In the genomic region with DNA sequence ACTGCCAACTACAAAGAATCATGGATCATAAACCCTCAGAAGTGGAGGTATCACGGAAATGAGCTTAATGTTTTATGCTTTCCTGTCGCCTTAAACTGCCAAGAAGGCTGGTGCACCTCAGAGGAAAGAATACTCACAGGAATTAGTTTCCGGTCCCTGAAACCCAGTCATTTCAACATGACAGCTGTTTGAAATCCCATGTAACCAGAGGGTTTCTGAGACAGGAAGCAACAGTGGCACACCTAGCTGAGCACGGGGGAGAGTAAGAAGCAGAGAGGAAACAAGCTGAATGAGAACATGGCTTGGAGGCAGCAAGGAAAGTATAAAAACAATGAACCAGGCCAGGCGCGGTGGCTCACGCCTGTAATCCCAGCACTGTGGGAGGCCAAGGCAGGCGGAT, we compare ENCODE assay signal across 8 cellular contexts. TPM values are rescaled to one million over a fixed set of nuclear protein-coding genes. Genes with fewer than 3 reads are reported as not detected.
DNase-seq lines count a peak whose midpoint lies in the region; ATAC-seq, FAIRE-seq and TF ChIP-seq lines count a peak whose summit lies in the region.

No MANE protein-coding gene starts in this region.

- H3K9me3 ChIP-seq in Peyer's patch, result no peaks in the 10 kb centered on the region
- H3K9me3 ChIP-seq in sigmoid colon, result no peaks in the 10 kb centered on the region
- H3K9me3 ChIP-seq in right atrium auricular region, result no peaks in the 10 kb centered on the region

- intact Hi-C loops in sigmoid colon (cut with DNase I), result no loop called here

- no peaks in the 10 kb centered on the region for H3K27me3 Mint-ChIP-seq in chondrocyte (ENCODE audit: low read depth)

- no peak for TF ChIP-seq POLR2A in Peyer's patch (IDR thresholded peaks at IDR 0.05)
- TF ChIP-seq POLR2A in sigmoid colon (IDR thresholded peaks at IDR 0.05), result no peak

- peaks cover 70% of the 10 kb centered on the region for H3K4me1 Mint-ChIP-seq in chondrocyte (ENCODE audit: low read depth)

- peak; percentile 6 for ATAC-seq in GM19351 (IDR thresholded peaks at IDR 0.05; ENCODE audit: unreplicated experiment)

- peak overlapping the region; percentile 27 for H3K27ac Mint-ChIP-seq in chondrocyte (ENCODE audit: unreplicated experiment)

- WGBS in sigmoid colon, 2 donors, result 22 to 35% methylated on average over 8 of the region's 8 CpGs

- DNase-seq in Peyer's patch (peak in 2 of 3 donors; percentile 62 to 67), chondrocyte (ENCODE audit: low spot score) (no peak), sigmoid colon (no peak), NCI-H446 (lab: John Stamatoyannopoulos, UW) (no peak), right atrium auricular region (ENCODE audit: low spot score) (no peak), urothelium cell line (ENCODE audit: low spot score) (no peak)
- DNase-seq in stimulated activated CD4-positive, alpha-beta T cell treated with anti-CD3 and anti-CD28 coated beads, Interleukin-2, amount 100 ng/mL, for 24 hours, result peak; percentile 31

- TF ChIP-seq EP300 in sigmoid colon (IDR thresholded peaks at IDR 0.05), result no peak

- H3K4me1 ChIP-seq in Peyer's patch (peaks cover 0 to 28% (median 21%) of the 10 kb centered on the region in 4 donors), sigmoid colon (peaks cover 0 to 51% (median 39%) of the 10 kb centered on the region in 4 donors), right atrium auricular region (peaks cover 0 to 54% of the 10 kb centered on the region in 2 donors)

- H3K27me3 ChIP-seq in Peyer's patch (no peaks in the 10 kb centered on the region), sigmoid colon (no peaks in the 10 kb centered on the region), right atrium auricular region (no peaks in the 10 kb centered on the region)

- H3K4me3 ChIP-seq in Peyer's patch (peak overlapping the region in 1 of 4 donors; percentile 10), sigmoid colon (no peak overlapping the region), right atrium auricular region (no peak overlapping the region)

- TF ChIP-seq CTCF in Peyer's patch (IDR thresholded peaks at IDR 0.05) (no peak), chondrocyte (IDR thresholded peaks at IDR 0.05) (no peak), sigmoid colon (IDR thresholded peaks at IDR 0.05) (no peak), right atrium auricular region (IDR thresholded peaks at IDR 0.05) (no peak)

- H3K9me3 Mint-ChIP-seq in chondrocyte (ENCODE audit: low read depth), result no peaks in the 10 kb centered on the region

- no peak for FAIRE-seq in urothelium cell line (lab: Jason Lieb, UNC)

- H3K36me3 Mint-ChIP-seq in chondrocyte (ENCODE audit: low read depth), result no peaks in the 10 kb centered on the region

- H3K27ac ChIP-seq in Peyer's patch (peak overlapping the region in 2 of 4 donors; percentile 26 to 69), sigmoid colon (no peak overlapping the region), right atrium auricular region (peak overlapping the region in 1 of 2 donors; percentile 2)

- no peaks in the 10 kb centered on the region for H3K36me3 ChIP-seq in Peyer's patch
- H3K36me3 ChIP-seq in sigmoid colon, result no peaks in the 10 kb centered on the region
- H3K36me3 ChIP-seq in right atrium auricular region, result no peaks in the 10 kb centered on the region

- no peak overlapping the region for H3K4me3 Mint-ChIP-seq in chondrocyte (ENCODE audit: unreplicated experiment)

RNA-seq across cellular contexts. Expression of gene JAK1, which starts 3.9 kb away (rescaled TPM):
- total RNA-seq in Peyer's patch, result 100 to 1,000 TPM; 116 to 251 (median 126) TPM
- total RNA-seq in chondrocyte, result 105 to 112 TPM (median 110 TPM) in 3 replicates
- 100 to 1,000 TPM in 3 of 4 donors, 10 to 100 TPM in 1; 99.6 to 143 (median 119) TPM for total RNA-seq in sigmoid colon
- polyA plus RNA-seq in sigmoid colon, result 10 to 100 TPM; 43.8 to 58.8 (median 47.9) TPM
- 100 to 1,000 TPM in 1 of 2 donors, 10 to 100 TPM in 1; 90.3 to 122 TPM for total RNA-seq in right atrium auricular region

Comparison
In these comparisons a context has a peak if more than half of its experiments do, and no peak if none do; other contexts are left out.
1. DNase-seq: peak in Peyer's patch (2 of 3) and stimulated activated CD4-positive, alpha-beta T cell treated with anti-CD3 and anti-CD28 coated beads, Interleukin-2, amount 100 ng/mL, for 24 hours (2 of 2); none in chondrocyte (single experiment), sigmoid colon (single experiment), NCI-H446 (0 of 2), right atrium auricular region (single experiment) and urothelium cell line (single experiment).